Comparison of ENCODE assay signal across 8 cellular contexts in the genomic region with DNA sequence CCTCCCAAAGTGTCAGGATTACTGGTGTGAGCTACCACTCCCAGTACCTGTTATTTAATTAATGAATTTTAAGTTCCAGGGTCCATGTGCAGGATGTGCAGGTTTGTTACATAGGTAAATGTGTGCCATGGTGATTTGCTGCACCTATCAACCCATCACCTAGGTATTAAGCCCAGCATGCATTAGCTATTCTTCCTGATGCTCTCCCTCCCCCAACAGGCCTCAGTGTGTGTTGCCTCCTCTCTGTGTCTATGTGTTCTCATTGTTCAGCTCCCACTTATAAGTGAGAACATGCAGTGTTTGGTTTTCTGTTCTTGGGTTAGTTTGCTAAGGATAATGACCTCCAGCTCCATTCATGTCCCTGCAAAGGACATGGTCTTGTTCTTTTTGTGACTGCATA. TPM values are rescaled to one million over a fixed set of nuclear protein-coding genes. Genes with fewer than 3 reads are reported as not detected.
DNase-seq lines count a peak whose midpoint lies in the region; ATAC-seq, FAIRE-seq and TF ChIP-seq lines count a peak whose summit lies in the region.
"Not testable (repeated sequence)": the region's sequence is repeated elsewhere in the genome, so short reads cannot be mapped to it uniquely, and the experiment has no call there.
"Had no signal": no experiment of that assay in that cellular context is flagged by ENCODE, and none has a peak within 500 bp of the region (broad histone marks: within the 10 kb centered on the region; RNA-seq: fewer than 3 reads in every experiment).

No MANE protein-coding gene starts in this region.

- H3K9me2 ChIP-seq in Karpas-422 (replicated peaks; ENCODE audit: insufficient read depth, low read length) = not testable (repeated sequence)

- TF ChIP-seq POLR2A in HepG2 (IDR thresholded peaks at IDR 0.05; ENCODE audit: insufficient read depth in 1 of 2, low read depth in 2 of 2, low read length in 2 of 2) = not testable (repeated sequence)

- H3K4me2 ChIP-seq in Karpas-422 (ENCODE audit: low read depth, low read length, poor library complexity, severe bottlenecking) = not testable (repeated sequence)
- peak overlapping the region; percentile 29; the same call in 1 of the 2 replicates for H3K4me2 ChIP-seq in HepG2 (ENCODE audit: low read depth, low read length)

- BruUV-seq in A673 (replicated peaks; lab: Mats Ljungman, UMichigan); HepG2 (replicated peaks; lab: Mats Ljungman, UMichigan): not testable (repeated sequence)

- not testable (repeated sequence) for H3K9me3 Mint-ChIP-seq in activated CD4-positive, alpha-beta T cell treated with anti-CD3 and anti-CD28 coated beads for 36 hours (ENCODE audit: low read depth); activated naive CD8-positive, alpha-beta T cell treated with anti-CD3 and anti-CD28 coated beads for 36 hours

- H3K4me3 Mint-ChIP-seq in activated CD4-positive, alpha-beta T cell treated with anti-CD3 and anti-CD28 coated beads for 36 hours = peak overlapping the region; percentile 42
- H3K4me3 Mint-ChIP-seq in activated naive CD8-positive, alpha-beta T cell treated with anti-CD3 and anti-CD28 coated beads for 36 hours = peak overlapping the region; percentile 59

- not testable (repeated sequence) for TF ChIP-seq CTCF in A673 (conservative IDR thresholded peaks at IDR 0.05; ENCODE audit: low read depth, low read length); HepG2 (CRISPR knock-in tag; IDR thresholded peaks at IDR 0.05); psoas muscle (IDR thresholded peaks at IDR 0.05)

- CTCF ChIA-PET in A673 (lab: Charles Lee) = interaction anchor here (0.6 kb wide), 1 partner anchor 159 kb away, joined by 4 read pairs; no protein-coding TSS in a partner anchor
- CTCF ChIA-PET in activated CD4-positive, alpha-beta T cell treated with anti-CD3 and anti-CD28 coated beads for 36 hours (lab: Charles Lee) = interaction anchor here (1.3 to 1.6 kb wide), 3 partner anchors 8 to 38 kb away, joined by 3 to 4 read pairs (median 4); no protein-coding TSS in a partner anchor
- CTCF ChIA-PET in HepG2 (lab: Yijun Ruan, JAX; ENCODE audit: low intra/inter-chr PET ratio, low total read pairs) = not testable (repeated sequence)

- not testable (repeated sequence) for H3K9me3 ChIP-seq in A673 (ENCODE audit: low read depth, low read length, poor library complexity, severe bottlenecking); Karpas-422 (ENCODE audit: low read length); HepG2 (ENCODE audit: low read length); psoas muscle

- peaks cover 21% of the 10 kb centered on the region for H3K36me3 Mint-ChIP-seq in activated CD4-positive, alpha-beta T cell treated with anti-CD3 and anti-CD28 coated beads for 36 hours (ENCODE audit: low read depth)
- peaks cover 15% of the 10 kb centered on the region for H3K36me3 Mint-ChIP-seq in activated naive CD8-positive, alpha-beta T cell treated with anti-CD3 and anti-CD28 coated beads for 36 hours

- not testable (repeated sequence) for TF ChIP-seq EP300 in HepG2 (IDR thresholded peaks at IDR 0.05; ENCODE audit: low read depth in 2 of 2, low read length in 2 of 2); HepG2 (CRISPR knock-in tag; IDR thresholded peaks at IDR 0.05; ENCODE audit: borderline replicate concordance)

- H3K4me3 ChIP-seq in A673 (ENCODE audit: low read depth, low read length, poor library complexity, severe bottlenecking) = peak overlapping the region; percentile 22
- H3K4me3 ChIP-seq in Karpas-422 (ENCODE audit: low read length) = 0 out of 2 replicates have a peak overlapping the region, but pooled peaks have one; percentile 6
- not testable (repeated sequence) for H3K4me3 ChIP-seq in HepG2 (replicated peaks in 1 of 3; ENCODE audit: insufficient read depth in 1 of 3, low read depth in 2 of 3, low read length in 3 of 3)
- H3K4me3 ChIP-seq in psoas muscle = peak overlapping the region; percentile 36

- not testable (repeated sequence) for H3K27me3 ChIP-seq in A673 (replicated peaks; ENCODE audit: insufficient read depth, low read depth, low read length, poor library complexity); Karpas-422 (ENCODE audit: low read length); HepG2 (ENCODE audit: control insufficient read depth in 1 of 2, insufficient read depth in 2 of 2, low read length in 2 of 2); psoas muscle (ENCODE audit: insufficient read depth in 3 of 3, low read length in 2 of 3)

- POLR2A ChIA-PET in A673 (lab: Charles Lee; ENCODE audit: low non-redundant PET) = not testable (repeated sequence)
- POLR2A ChIA-PET in activated CD4-positive, alpha-beta T cell treated with anti-CD3 and anti-CD28 coated beads for 36 hours (lab: Charles Lee) = interaction anchor here (0.6 to 1.4 kb wide), 3 partner anchors 9 to 44 kb away, joined by 3 to 5 read pairs (median 3); a partner anchor contains a TSS
- POLR2A ChIA-PET in HepG2 (lab: Yijun Ruan, JAX) = interaction anchor here (1.1 to 3.5 kb wide), 6 partner anchors 8 to 172 kb away, joined by 3 to 16 read pairs (median 4); a partner anchor contains a TSS

- not testable (repeated sequence) for H3K27ac ChIP-seq in A673 (ENCODE audit: low read depth, low read length, poor library complexity, severe bottlenecking); Karpas-422 (ENCODE audit: low read length); HepG2 (ENCODE audit: extremely low read length, insufficient read depth, low read length); psoas muscle

- H3K4me1 Mint-ChIP-seq in activated CD4-positive, alpha-beta T cell treated with anti-CD3 and anti-CD28 coated beads for 36 hours = peaks cover 24% of the 10 kb centered on the region
- peaks cover 25% of the 10 kb centered on the region for H3K4me1 Mint-ChIP-seq in activated naive CD8-positive, alpha-beta T cell treated with anti-CD3 and anti-CD28 coated beads for 36 hours

- FAIRE-seq in HepG2 (lab: Jason Lieb, UNC) = not testable (repeated sequence)

- H3K27me3 Mint-ChIP-seq in activated CD4-positive, alpha-beta T cell treated with anti-CD3 and anti-CD28 coated beads for 36 hours; activated naive CD8-positive, alpha-beta T cell treated with anti-CD3 and anti-CD28 coated beads for 36 hours: not testable (repeated sequence)

- not testable (repeated sequence) for H3K4me1 ChIP-seq in A673 (ENCODE audit: insufficient read depth, low read length, poor library complexity, severe bottlenecking); Karpas-422 (ENCODE audit: low read length); psoas muscle
- H3K4me1 ChIP-seq in HepG2 (ENCODE audit: insufficient read depth, low read length) = peaks cover 34% of the 10 kb centered on the region

- in situ Hi-C loops in HepG2 (cut with HindIII; ENCODE audit: extremely low pct_ligation_motif_present, low pct_unique_long_range_greater_than_20kb) = not testable (repeated sequence)

- not testable (repeated sequence) for H3K27ac Mint-ChIP-seq in activated CD4-positive, alpha-beta T cell treated with anti-CD3 and anti-CD28 coated beads for 36 hours; activated naive CD8-positive, alpha-beta T cell treated with anti-CD3 and anti-CD28 coated beads for 36 hours

- H3K36me3 ChIP-seq in A673 (ENCODE audit: insufficient read depth, low read length, poor library complexity, severe bottlenecking) (peaks cover 27% of the 10 kb centered on the region), HepG2 (replicated peaks in 1 of 2; ENCODE audit: control insufficient read depth in 1 of 2, insufficient read depth in 2 of 2, low read length in 2 of 2) (peaks cover 8 to 18% of the 10 kb centered on the region in 2 experiments), psoas muscle (ENCODE audit: insufficient read depth in 1 of 2, low read depth in 1 of 2) (peaks cover 0 to 29% of the 10 kb centered on the region in 2 donors)
- H3K36me3 ChIP-seq in Karpas-422 (ENCODE audit: insufficient read depth, low read length) = not testable (repeated sequence)

- intact Hi-C loops in A673 (cut with micrococcal nuclease; ENCODE audit: unreplicated experiment); activated CD4-positive, alpha-beta T cell treated with anti-CD3 and anti-CD28 coated beads for 36 hours (cut with DNase I, micrococcal nuclease); HepG2 (cut with micrococcal nuclease; ENCODE audit: unreplicated experiment); psoas muscle (cut with DNase I): not testable (repeated sequence)

- H4K20me1 ChIP-seq in Karpas-422 (ENCODE audit: insufficient read depth, low read depth, low read length); HepG2 (ENCODE audit: insufficient read depth, low read length): not testable (repeated sequence)

- DNase-seq in A673 (ENCODE audit: low spot score); Karpas-422; activated CD4-positive, alpha-beta T cell treated with anti-CD3 and anti-CD28 coated beads for 36 hours; activated naive CD8-positive, alpha-beta T cell treated with anti-CD3 and anti-CD28 coated beads for 36 hours; HepG2 (ENCODE audit: low spot score); psoas muscle: not testable (repeated sequence)

- not testable (repeated sequence) for H3K79me2 ChIP-seq in Karpas-422 (ENCODE audit: low read length); HepG2 (ENCODE audit: insufficient read depth, low read length)

- not testable (repeated sequence) for TF ChIP-seq RAD21 in HepG2 (CRISPR knock-in tag; IDR thresholded peaks at IDR 0.05)

- not testable (repeated sequence) for ATAC-seq in activated CD4-positive, alpha-beta T cell treated with anti-CD3 and anti-CD28 coated beads for 36 hours; HepG2; psoas muscle

- not testable (repeated sequence) for H2AFZ ChIP-seq in Karpas-422 (ENCODE audit: low read length); HepG2 (ENCODE audit: low read length)

- H3K9ac ChIP-seq in Karpas-422 (ENCODE audit: low read length); HepG2 (ENCODE audit: insufficient read depth, low read depth, low read length): not testable (repeated sequence)

RNA-seq across cellular contexts. Expression of a gene that starts 8.9 kb away (rescaled TPM):
- 53.0 and 56.3 TPM in 2 replicates for total RNA-seq in A673 (2021)
- 37.2 and 50.9 TPM in 2 replicates for total RNA-seq in Karpas-422 (2014; rRNA removed; shearing (Covaris generic); ENCODE audit: low replicate concordance)
- 10 to 100 TPM; 43.2 to 86.5 TPM for total RNA-seq in activated CD4-positive, alpha-beta T cell treated with anti-CD3 and anti-CD28 coated beads for 36 hours
- total RNA-seq in activated naive CD8-positive, alpha-beta T cell treated with anti-CD3 and anti-CD28 coated beads for 36 hours = 10 to 100 TPM; 65.6 to 66.2 TPM
- total RNA-seq in HepG2 (2016; rRNA removed; fragmentation: Illumina TruSeq; extraction: Trizol) = 22.1 and 24.3 TPM in 2 replicates
- total RNA-seq in HepG2 (2016; cell fraction: cytosol; rRNA removed; fragmentation: Illumina TruSeq; extraction: Trizol; ENCODE audit: low read depth) = 46.0 and 47.6 TPM in 2 replicates
- 17.6 and 24.7 TPM in 2 replicates for total RNA-seq in HepG2 (2016; cell fraction: insoluble cytoplasmic fraction; rRNA removed; fragmentation: Illumina TruSeq; extraction: Trizol)
- total RNA-seq in HepG2 (2016; cell fraction: membrane; rRNA removed; fragmentation: Illumina TruSeq; extraction: Trizol) = 71.6 and 76.1 TPM in 2 replicates
- 13.2 and 14.6 TPM in 2 replicates for total RNA-seq in HepG2 (2016; cell fraction: nucleus; rRNA removed; fragmentation: Illumina TruSeq; extraction: Trizol)
- polyA plus RNA-seq in HepG2 (2011; rRNA removed) = 38.2 and 38.3 TPM in 2 replicates
- 26.3 and 36.9 TPM in 2 replicates for polyA plus RNA-seq in HepG2 (2011; cell fraction: cytosol; rRNA removed)
- 18.9 and 21.3 TPM in 2 replicates for polyA plus RNA-seq in HepG2 (2011; cell fraction: nucleus; rRNA removed)
- 17.2 and 21.1 TPM in 2 replicates for polyA plus RNA-seq in HepG2 (2012)
- 67.1 and 73.8 TPM in 2 replicates for polyA plus RNA-seq in HepG2 (2016; cell fraction: cytosol; fragmentation: Illumina TruSeq; extraction: Trizol; ENCODE audit: low read depth)
- 26.5 and 34.4 TPM in 2 replicates for polyA plus RNA-seq in HepG2 (2016; cell fraction: insoluble cytoplasmic fraction; fragmentation: Illumina TruSeq; extraction: Trizol; ENCODE audit: low read depth)
- 87.1 and 87.3 TPM in 2 replicates for polyA plus RNA-seq in HepG2 (2016; cell fraction: membrane; fragmentation: Illumina TruSeq; extraction: Trizol; ENCODE audit: low read depth)
- 31.2 and 33.1 TPM in 2 replicates for polyA plus RNA-seq in HepG2 (2016; cell fraction: nucleus; fragmentation: Illumina TruSeq; extraction: Trizol; ENCODE audit: insufficient read depth, low read depth)
- 47.1 and 98.7 TPM in 2 replicates for polyA minus RNA-seq in HepG2 (2011; rRNA and poly(A)+ RNA removed; ENCODE audit: low replicate concordance)
- 17.2 and 21.1 TPM in 2 replicates for polyA minus RNA-seq in HepG2 (2011; cell fraction: cytosol; rRNA and poly(A)+ RNA removed)
- polyA minus RNA-seq in HepG2 (2011; cell fraction: nucleus; rRNA and poly(A)+ RNA removed) = 13.4 and 13.7 TPM in 2 replicates
- 10 to 100 TPM; 55.8 to 96.5 (median 88.1) TPM for total RNA-seq in psoas muscle
- polyA plus RNA-seq in psoas muscle = 100 to 1,000 TPM in 2 of 3 donors, 10 to 100 TPM in 1; 88.7 to 130 (median 105) TPM

RNA-seq across cellular contexts. Expression of a gene that starts 11.9 kb away (rescaled TPM):
- total RNA-seq in A673 (2021) (48.9 and 51.9 TPM in 2 replicates), HepG2 (2016; rRNA removed; fragmentation: Illumina TruSeq; extraction: Trizol) (17.7 and 47.2 TPM in 2 replicates), psoas muscle (10 to 100 TPM; 10.3 to 16.1 (median 11.8) TPM)
- 27.5 and 43.4 TPM in 2 replicates for total RNA-seq in Karpas-422 (2014; rRNA removed; shearing (Covaris generic); ENCODE audit: low replicate concordance)
- total RNA-seq in activated CD4-positive, alpha-beta T cell treated with anti-CD3 and anti-CD28 coated beads for 36 hours = 10 to 100 TPM; 30.6 to 34.7 TPM
- 10 to 100 TPM; 30.4 to 32.2 TPM for total RNA-seq in activated naive CD8-positive, alpha-beta T cell treated with anti-CD3 and anti-CD28 coated beads for 36 hours
- 15.6 and 16.0 TPM in 2 replicates for total RNA-seq in HepG2 (2016; cell fraction: cytosol; rRNA removed; fragmentation: Illumina TruSeq; extraction: Trizol; ENCODE audit: low read depth)
- total RNA-seq in HepG2 (2016; cell fraction: insoluble cytoplasmic fraction; rRNA removed; fragmentation: Illumina TruSeq; extraction: Trizol) = 18.0 and 45.6 TPM in 2 replicates
- total RNA-seq in HepG2 (2016; cell fraction: membrane; rRNA removed; fragmentation: Illumina TruSeq; extraction: Trizol) = 19.6 and 21.4 TPM in 2 replicates
- total RNA-seq in HepG2 (2016; cell fraction: nucleus; rRNA removed; fragmentation: Illumina TruSeq; extraction: Trizol) = 39.7 and 53.4 TPM in 2 replicates
- polyA plus RNA-seq in HepG2 (2011; rRNA removed) (43.4 and 51.8 TPM in 2 replicates), psoas muscle (10 to 100 TPM in 1 of 3 donors, 1 to 10 TPM in 2; 8.1 to 15.0 (median 9.6) TPM)
- 34.9 and 60.3 TPM in 2 replicates for polyA plus RNA-seq in HepG2 (2011; cell fraction: cytosol; rRNA removed)
- polyA plus RNA-seq in HepG2 (2011; cell fraction: nucleus; rRNA removed) = 48.6 and 49.4 TPM in 2 replicates
- polyA plus RNA-seq in HepG2 (2012) = 20.5 and 28.9 TPM in 2 replicates
- 5.7 and 6.6 TPM in 2 replicates for polyA plus RNA-seq in HepG2 (2016; cell fraction: cytosol; fragmentation: Illumina TruSeq; extraction: Trizol; ENCODE audit: low read depth)
- 12.8 and 15.1 TPM in 2 replicates for polyA plus RNA-seq in HepG2 (2016; cell fraction: insoluble cytoplasmic fraction; fragmentation: Illumina TruSeq; extraction: Trizol; ENCODE audit: low read depth)
- polyA plus RNA-seq in HepG2 (2016; cell fraction: membrane; fragmentation: Illumina TruSeq; extraction: Trizol; ENCODE audit: low read depth) = 8.4 and 11.1 TPM in 2 replicates
- polyA plus RNA-seq in HepG2 (2016; cell fraction: nucleus; fragmentation: Illumina TruSeq; extraction: Trizol; ENCODE audit: insufficient read depth, low read depth) = 59.0 and 65.3 TPM in 2 replicates
- polyA minus RNA-seq in HepG2 (2011; rRNA and poly(A)+ RNA removed; ENCODE audit: low replicate concordance) = 93.7 and 149 TPM in 2 replicates
- 63.0 and 87.1 TPM in 2 replicates for polyA minus RNA-seq in HepG2 (2011; cell fraction: cytosol; rRNA and poly(A)+ RNA removed)
- 28.2 and 35.2 TPM in 2 replicates for polyA minus RNA-seq in HepG2 (2011; cell fraction: nucleus; rRNA and poly(A)+ RNA removed)

RNA-seq across cellular contexts. Expression of a gene that starts 44.3 kb away (rescaled TPM):
- total RNA-seq in A673 (2021) = 122 and 127 TPM in 2 replicates
- 49.0 and 51.2 TPM in 2 replicates for total RNA-seq in Karpas-422 (2014; rRNA removed; shearing (Covaris generic); ENCODE audit: low replicate concordance)
- total RNA-seq in activated CD4-positive, alpha-beta T cell treated with anti-CD3 and anti-CD28 coated beads for 36 hours = 10 to 100 TPM; 90.2 to 98.6 TPM
- 100 to 1,000 TPM; 107 to 108 TPM for total RNA-seq in activated naive CD8-positive, alpha-beta T cell treated with anti-CD3 and anti-CD28 coated beads for 36 hours
- 69.4 and 93.4 TPM in 2 replicates for total RNA-seq in HepG2 (2016; rRNA removed; fragmentation: Illumina TruSeq; extraction: Trizol)
- total RNA-seq in HepG2 (2016; cell fraction: cytosol; rRNA removed; fragmentation: Illumina TruSeq; extraction: Trizol; ENCODE audit: low read depth) = 29.9 and 35.0 TPM in 2 replicates
- total RNA-seq in HepG2 (2016; cell fraction: insoluble cytoplasmic fraction; rRNA removed; fragmentation: Illumina TruSeq; extraction: Trizol) = 68.0 and 83.9 TPM in 2 replicates
- total RNA-seq in HepG2 (2016; cell fraction: membrane; rRNA removed; fragmentation: Illumina TruSeq; extraction: Trizol) = 26.8 and 29.8 TPM in 2 replicates
- 55.8 and 62.8 TPM in 2 replicates for total RNA-seq in HepG2 (2016; cell fraction: nucleus; rRNA removed; fragmentation: Illumina TruSeq; extraction: Trizol)
- 16.0 and 18.6 TPM in 2 replicates for polyA plus RNA-seq in HepG2 (2011; rRNA removed)
- polyA plus RNA-seq in HepG2 (2011; cell fraction: cytosol; rRNA removed) = 11.7 and 16.5 TPM in 2 replicates
- 12.5 and 14.6 TPM in 2 replicates for polyA plus RNA-seq in HepG2 (2011; cell fraction: nucleus; rRNA removed)
- polyA plus RNA-seq in HepG2 (2012) = 30.4 and 30.5 TPM in 2 replicates
- polyA plus RNA-seq in HepG2 (2016; cell fraction: cytosol; fragmentation: Illumina TruSeq; extraction: Trizol; ENCODE audit: low read depth) = 2.1 and 2.4 TPM in 2 replicates
- 54.0 and 59.8 TPM in 2 replicates for polyA plus RNA-seq in HepG2 (2016; cell fraction: insoluble cytoplasmic fraction; fragmentation: Illumina TruSeq; extraction: Trizol; ENCODE audit: low read depth)
- polyA plus RNA-seq in HepG2 (2016; cell fraction: membrane; fragmentation: Illumina TruSeq; extraction: Trizol; ENCODE audit: low read depth) = 6.2 and 7.3 TPM in 2 replicates
- 62.5 and 70.0 TPM in 2 replicates for polyA plus RNA-seq in HepG2 (2016; cell fraction: nucleus; fragmentation: Illumina TruSeq; extraction: Trizol; ENCODE audit: insufficient read depth, low read depth)
- polyA minus RNA-seq in HepG2 (2011; rRNA and poly(A)+ RNA removed; ENCODE audit: low replicate concordance) = 27.5 and 49.4 TPM in 2 replicates
- polyA minus RNA-seq in HepG2 (2011; cell fraction: cytosol; rRNA and poly(A)+ RNA removed) = 27.1 and 30.7 TPM in 2 replicates
- polyA minus RNA-seq in HepG2 (2011; cell fraction: nucleus; rRNA and poly(A)+ RNA removed) = 31.3 and 44.1 TPM in 2 replicates
- 10 to 100 TPM; 39.5 to 49.8 (median 42.3) TPM for total RNA-seq in psoas muscle
- 10 to 100 TPM; 15.7 to 50.6 (median 15.8) TPM for polyA plus RNA-seq in psoas muscle

RNA-seq across cellular contexts. Expression of a gene that starts 57.9 kb away (rescaled TPM):
- total RNA-seq in A673 (2021) = 17.4 and 20.6 TPM in 2 replicates
- not detected in 2 replicates for total RNA-seq in Karpas-422 (2014; rRNA removed; shearing (Covaris generic); ENCODE audit: low replicate concordance)
- total RNA-seq in activated CD4-positive, alpha-beta T cell treated with anti-CD3 and anti-CD28 coated beads for 36 hours = not detected
- total RNA-seq in activated naive CD8-positive, alpha-beta T cell treated with anti-CD3 and anti-CD28 coated beads for 36 hours = not detected
- 17.2 and 51.6 TPM in 2 replicates for total RNA-seq in HepG2 (2016; rRNA removed; fragmentation: Illumina TruSeq; extraction: Trizol)
- total RNA-seq in HepG2 (2016; cell fraction: cytosol; rRNA removed; fragmentation: Illumina TruSeq; extraction: Trizol; ENCODE audit: low read depth) = 27.0 and 29.0 TPM in 2 replicates
- total RNA-seq in HepG2 (2016; cell fraction: insoluble cytoplasmic fraction; rRNA removed; fragmentation: Illumina TruSeq; extraction: Trizol) = 18.9 and 53.8 TPM in 2 replicates
- total RNA-seq in HepG2 (2016; cell fraction: membrane; rRNA removed; fragmentation: Illumina TruSeq; extraction: Trizol) = 21.9 and 22.1 TPM in 2 replicates
- total RNA-seq in HepG2 (2016; cell fraction: nucleus; rRNA removed; fragmentation: Illumina TruSeq; extraction: Trizol) = 81.2 and 99.5 TPM in 2 replicates
- 60.1 and 66.2 TPM in 2 replicates for polyA plus RNA-seq in HepG2 (2011; rRNA removed)
- polyA plus RNA-seq in HepG2 (2011; cell fraction: cytosol; rRNA removed) = 5.9 and 8.8 TPM in 2 replicates
- 568 and 629 TPM in 2 replicates for polyA plus RNA-seq in HepG2 (2011; cell fraction: nucleus; rRNA removed)
- 128 and 152 TPM in 2 replicates for polyA plus RNA-seq in HepG2 (2012)
- 6.4 and 8.2 TPM in 2 replicates for polyA plus RNA-seq in HepG2 (2016; cell fraction: cytosol; fragmentation: Illumina TruSeq; extraction: Trizol; ENCODE audit: low read depth)
- polyA plus RNA-seq in HepG2 (2016; cell fraction: insoluble cytoplasmic fraction; fragmentation: Illumina TruSeq; extraction: Trizol; ENCODE audit: low read depth) = 30.7 and 38.6 TPM in 2 replicates
- 8.2 and 12.6 TPM in 2 replicates for polyA plus RNA-seq in HepG2 (2016; cell fraction: membrane; fragmentation: Illumina TruSeq; extraction: Trizol; ENCODE audit: low read depth)
- 647 and 722 TPM in 2 replicates for polyA plus RNA-seq in HepG2 (2016; cell fraction: nucleus; fragmentation: Illumina TruSeq; extraction: Trizol; ENCODE audit: insufficient read depth, low read depth)
- 6.4 and 30.3 TPM in 2 replicates for polyA minus RNA-seq in HepG2 (2011; rRNA and poly(A)+ RNA removed; ENCODE audit: low replicate concordance)
- polyA minus RNA-seq in HepG2 (2011; cell fraction: cytosol; rRNA and poly(A)+ RNA removed) = 11.7 and 11.8 TPM in 2 replicates
- polyA minus RNA-seq in HepG2 (2011; cell fraction: nucleus; rRNA and poly(A)+ RNA removed) = 59.6 and 87.7 TPM in 2 replicates
- total RNA-seq in psoas muscle = 10 to 100 TPM; 16.3 to 65.2 (median 27.6) TPM
- 10 to 100 TPM; 11.1 to 43.6 (median 14.1) TPM for polyA plus RNA-seq in psoas muscle
- total RNA-seq: activated naive CD4-positive, alpha-beta T cell treated with anti-CD3 and anti-CD28 coated beads, Interleukin-2, amount 50 U/mL, for 72 hours; dermis microvascular lymphatic vessel endothelial cell had no signal
